Comparison of ENCODE assay signal across 16 cellular contexts in the genomic region with DNA sequence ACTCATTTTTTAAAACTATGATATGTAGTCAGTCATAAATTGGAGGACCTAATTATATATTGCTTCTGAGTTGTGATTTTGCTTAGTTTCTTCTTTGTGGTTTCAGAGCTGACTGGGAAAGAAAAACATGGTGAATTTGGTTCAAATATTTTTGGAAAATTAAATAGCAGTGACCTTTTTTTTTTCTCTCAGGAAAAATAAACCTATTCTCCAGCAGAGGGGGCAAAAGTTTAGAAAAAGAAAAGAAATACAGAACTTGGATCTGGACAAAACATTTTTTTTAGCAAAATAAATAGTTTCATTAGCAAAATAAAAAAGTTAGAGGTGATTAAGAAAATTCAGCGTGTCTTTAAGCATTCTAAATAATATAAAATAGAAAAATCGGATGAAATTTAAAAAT. TPM values are rescaled to one million over a fixed set of nuclear protein-coding genes. Genes with fewer than 3 reads are reported as not detected.
A peak's percentile ranks its signal among the peaks of the same experiment; 100 is the strongest.
DNase-seq lines count a peak whose midpoint lies in the region; FAIRE-seq and TF ChIP-seq lines count a peak whose summit lies in the region.
"Had no signal": no experiment of that assay in that cellular context is flagged by ENCODE, and none has a peak within 500 bp of the region (broad histone marks: within the 10 kb centered on the region; RNA-seq: fewer than 3 reads in every experiment).

No MANE protein-coding gene starts in this region.

- no peaks in the 10 kb centered on the region for H3K27me3 ChIP-seq in AG04450 (ENCODE audit: control insufficient read depth, insufficient read depth, low read length)
- H3K27me3 ChIP-seq: thyroid gland had no signal

- no peaks in the 10 kb centered on the region; the same call in 1 of the 2 replicates for H3K9me3 ChIP-seq in AG04450 (ENCODE audit: control insufficient read depth, insufficient read depth, low read length)
- H3K9me3 ChIP-seq: thyroid gland had no signal

- no peak for TF ChIP-seq POLR2A in GM12892 (IDR thresholded peaks at IDR 0.05; ENCODE audit: low read depth, low read length)

- POLR2A ChIA-PET in AG04450 (lab: Yijun Ruan, JAX), result interaction anchor here (0.7 kb wide), 1 partner anchor 140 kb away, joined by 3 read pairs; no protein-coding TSS in a partner anchor
- POLR2A ChIA-PET in RWPE1 (lab: Yijun Ruan, JAX; ENCODE audit: low non-redundant PET), result no interaction called here

- CTCF ChIA-PET in AG04450 (lab: Charles Lee), result interaction anchor here (0.6 to 2.7 kb wide), 8 partner anchors 9 to 729 kb away, joined by 3 to 15 read pairs (median 4); no protein-coding TSS in a partner anchor
- CTCF ChIA-PET in RWPE1 (lab: Yijun Ruan, JAX), result interaction anchor here (0.7 kb wide), 1 partner anchor 35 kb away, joined by 4 read pairs; no protein-coding TSS in a partner anchor

- FAIRE-seq in GM12892 (lab: Jason Lieb, UNC), result no peak
- FAIRE-seq: endothelial cell of umbilical vein had no signal

- DNase-seq in AG04450 (ENCODE audit: low read depth, low spot score) (no peak), GM03348 (ENCODE audit: low spot score) (peak; percentile 38), RWPE1 (ENCODE audit: low spot score) (no peak), glutamatergic neuron (no peak), NCI-H1417 (lab: John Stamatoyannopoulos, UW) (no peak), globus pallidus (ENCODE audit: low spot score) (no peak), substantia nigra (lab: John Stamatoyannopoulos, UW) (no peak), GM12892 (ENCODE audit: insufficient read length) (no peak)
- DNase-seq: activated CD4-positive, alpha-beta T cell treated with anti-CD3 and anti-CD28 coated beads for 36 hours; DMS79 treated with DMSO at 0.1 percent for 48 hours; NCI-H146; occipital lobe; Right ventricle myocardium superior; thyroid gland had no signal

- H3K4me3 Mint-ChIP-seq in glutamatergic neuron (ENCODE audit: unreplicated experiment), result no peak overlapping the region
- H3K4me3 Mint-ChIP-seq: activated CD4-positive, alpha-beta T cell treated with anti-CD3 and anti-CD28 coated beads for 36 hours; activated naive CD8-positive, alpha-beta T cell had no signal

- no peak overlapping the region for H3K4me3 ChIP-seq in AG04450 (ENCODE audit: low read depth, low read length)
- H3K4me3 ChIP-seq: thyroid gland had no signal

- no peak overlapping the region for H3K27ac Mint-ChIP-seq in glutamatergic neuron (ENCODE audit: unreplicated experiment)
- H3K27ac Mint-ChIP-seq: activated CD4-positive, alpha-beta T cell treated with anti-CD3 and anti-CD28 coated beads for 36 hours; activated naive CD8-positive, alpha-beta T cell had no signal

- no peaks in the 10 kb centered on the region for H3K27me3 Mint-ChIP-seq in glutamatergic neuron (ENCODE audit: unreplicated experiment)
- H3K27me3 Mint-ChIP-seq: activated CD4-positive, alpha-beta T cell treated with anti-CD3 and anti-CD28 coated beads for 36 hours; activated naive CD8-positive, alpha-beta T cell had no signal

- H3K4me1 Mint-ChIP-seq in glutamatergic neuron (ENCODE audit: low read depth, unreplicated experiment), result no peaks in the 10 kb centered on the region
- H3K4me1 Mint-ChIP-seq: activated CD4-positive, alpha-beta T cell treated with anti-CD3 and anti-CD28 coated beads for 36 hours had no signal

- no peaks in the 10 kb centered on the region for H3K9me3 Mint-ChIP-seq in glutamatergic neuron (ENCODE audit: unreplicated experiment)

- peak; percentile 54 for TF ChIP-seq CTCF in AG04450 (IDR thresholded peaks at IDR 0.05; ENCODE audit: low read depth, low read length)
- peak; percentile 29 for TF ChIP-seq CTCF in RWPE1 (conservative IDR thresholded peaks at IDR 0.05; ENCODE audit: low read depth)
- peak; percentile 33 for TF ChIP-seq CTCF in glutamatergic neuron (IDR thresholded peaks at IDR 0.05; ENCODE audit: partially characterized antibody, unreplicated experiment)

- no peak overlapping the region for H3K27ac ChIP-seq in AG04450 (ENCODE audit: low read depth, low read length)
- H3K27ac ChIP-seq in RWPE1, result no peak overlapping the region
- no peak overlapping the region for H3K27ac ChIP-seq in substantia nigra (ENCODE audit: low read depth, low read length, poor library complexity, severe bottlenecking)
- H3K27ac ChIP-seq: thyroid gland had no signal

- H3K36me3 Mint-ChIP-seq in glutamatergic neuron (ENCODE audit: unreplicated experiment), result no peaks in the 10 kb centered on the region

RNA-seq across cellular contexts. Expression of a gene that starts 10.2 kb away (rescaled TPM):
- 0.10 and 0.33 TPM in 2 replicates for polyA plus RNA-seq in AG04450 (2011; rRNA removed)
- not detected in 2 replicates for polyA minus RNA-seq in AG04450 (2011; rRNA and poly(A)+ RNA removed)
- not detected for total RNA-seq in glutamatergic neuron (ENCODE audit: unreplicated experiment)
- polyA plus RNA-seq in GM12892 (2012; ENCODE audit: missing spikeins), result 0.57 TPM
- total RNA-seq: activated CD4-positive, alpha-beta T cell treated with anti-CD3 and anti-CD28 coated beads for 36 hours; endothelial cell of umbilical vein; occipital lobe; Right ventricle myocardium superior had no signal
- polyA plus RNA-seq: endothelial cell of umbilical vein had no signal

RNA-seq across cellular contexts. Expression of a gene that starts 15.1 kb away (rescaled TPM):
- 20.9 and 23.2 TPM in 2 replicates for polyA plus RNA-seq in AG04450 (2011; rRNA removed)
- 14.9 and 16.9 TPM in 2 replicates for polyA minus RNA-seq in AG04450 (2011; rRNA and poly(A)+ RNA removed)
- 21.6 TPM for total RNA-seq in glutamatergic neuron (ENCODE audit: unreplicated experiment)
- polyA plus RNA-seq in GM12892 (2012; ENCODE audit: missing spikeins), result 58.9 TPM

RNA-seq across cellular contexts. Expression of a gene that starts 55.1 kb away (rescaled TPM):
- polyA plus RNA-seq in AG04450 (2011; rRNA removed), result 0.31 and 0.43 TPM in 2 replicates
- polyA minus RNA-seq in AG04450 (2011; rRNA and poly(A)+ RNA removed), result 0.87 and 1.4 TPM in 2 replicates
- total RNA-seq in glutamatergic neuron (ENCODE audit: unreplicated experiment), result 0.37 TPM
- polyA plus RNA-seq in GM12892 (2012; ENCODE audit: missing spikeins), result 0.93 TPM
- total RNA-seq: endothelial cell of umbilical vein had no signal
